ENCODE assay signal across 8 cellular contexts in genomic region chr16:9723136-9723535, GRCh38.
"Had no signal": no experiment of that assay in that cellular context is flagged by ENCODE, and none has a peak within 500 bp of the region (broad histone marks: within the 10 kb centered on the region; RNA-seq: fewer than 3 reads in every experiment).

No MANE protein-coding gene starts in this region.

- H3K27ac Mint-ChIP-seq: H9, HFFc6, IgD-negative memory B cell had no signal

- H3K4me3 Mint-ChIP-seq: H9, HFFc6, IgD-negative memory B cell had no signal

- H3K4me1 Mint-ChIP-seq: IgD-negative memory B cell had no signal

- DNase-seq: GM23248, H9, HCEC 1CT, HFFc6, Kasumi-1, KBM-7 had no signal

- H3K4me3 ChIP-seq: GM23248 had no signal

- H2AFZ ChIP-seq: GM23248 had no signal

- H3K9me3 Mint-ChIP-seq: H9 had no signal

- H3K4me2 ChIP-seq: KMS-11 had no signal

- H3K27ac ChIP-seq: GM23248, KMS-11 had no signal
